ENCODE assay signal across 22 cellular contexts in the genomic region with DNA sequence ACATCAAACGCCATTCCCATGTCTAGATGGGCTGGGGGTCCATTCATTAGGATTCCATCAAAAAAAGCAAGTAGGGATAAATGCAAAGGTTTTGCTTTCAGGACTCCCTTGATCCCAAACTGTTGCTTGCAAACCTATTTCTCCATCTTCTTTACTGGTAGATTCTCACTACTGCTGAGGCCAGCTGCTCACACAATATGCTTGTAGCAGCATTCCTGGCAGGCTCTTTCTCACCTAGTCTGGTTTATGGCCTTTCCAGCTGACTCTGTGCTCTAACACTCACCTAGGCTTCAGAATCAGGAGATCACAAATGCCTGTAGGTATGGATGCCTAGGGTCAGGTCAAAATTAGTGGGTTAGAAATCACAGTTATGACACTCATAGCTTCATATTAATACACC.
A peak's percentile ranks its signal among the peaks of the same experiment; 100 is the strongest.
DNase-seq lines count a peak whose midpoint lies in the region; ATAC-seq lines count a peak whose summit lies in the region.
"Had no signal": no experiment of that assay in that cellular context is flagged by ENCODE, and none has a peak within 500 bp of the region (broad histone marks: within the 10 kb centered on the region; RNA-seq: fewer than 3 reads in every experiment).

No MANE protein-coding gene starts in this region.

- H3K9ac ChIP-seq in mesendoderm (ENCODE audit: low read length) = no peak overlapping the region
- H3K9ac ChIP-seq: BLaER1 had no signal

- H3K4me1 ChIP-seq in mesendoderm (ENCODE audit: control insufficient read depth, low read depth, low read length) = no peaks in the 10 kb centered on the region
- H3K4me1 ChIP-seq: BE2C, BLaER1 had no signal

- no peaks in the 10 kb centered on the region for H3K79me1 ChIP-seq in mesendoderm (ENCODE audit: low read length)

- H2BK15ac ChIP-seq in mesendoderm (replicated peaks; ENCODE audit: low read depth) = no peak overlapping the region

- H3K23ac ChIP-seq in mesendoderm (ENCODE audit: low read length) = no peak overlapping the region

- no peaks in the 10 kb centered on the region for H3K36me3 Mint-ChIP-seq in activated T-helper 1 cell treated with anti-CD3 and anti-CD28 coated beads, Interleukin-12 subunit alpha, Interleukin-12 subunit beta, Interleukin-2, Interleukin-4 antibody, amounts not matched to agents 30 ng/mL and 10 ng/mL and 1 ng/mL, durations not matched to agents 14 hours and 24 hours and 36 hours (ENCODE audit: low read depth)
- H3K36me3 Mint-ChIP-seq: CD14-positive monocyte; CD4-positive, alpha-beta memory T cell; CD4-positive, CD25-positive, alpha-beta regulatory T cell; CD8-positive, alpha-beta memory T cell had no signal

- H4K5ac ChIP-seq in mesendoderm (ENCODE audit: low read length) = no peak overlapping the region

- no peaks in the 10 kb centered on the region for H3K27me3 ChIP-seq in mesendoderm (ENCODE audit: insufficient read depth, low read length, poor library complexity)
- H3K27me3 ChIP-seq: BE2C, BLaER1 had no signal

- no peaks in the 10 kb centered on the region for H3K36me3 ChIP-seq in mesendoderm (ENCODE audit: control insufficient read depth, insufficient read depth, low read length)
- H3K36me3 ChIP-seq: BE2C, BLaER1 had no signal

- no peak overlapping the region for H3K4me2 ChIP-seq in mesendoderm (ENCODE audit: low read length)
- H3K4me2 ChIP-seq: BLaER1 had no signal

- intact Hi-C loops in activated T-helper 1 cell treated with anti-CD3 and anti-CD28 coated beads, Interleukin-12 subunit alpha, Interleukin-12 subunit beta, Interleukin-2, Interleukin-4 antibody, amounts not matched to agents 30 ng/mL and 10 ng/mL and 1 ng/mL, durations not matched to agents 14 hours and 24 hours and 36 hours (cut with micrococcal nuclease) = no loop called here

- peak overlapping the region; percentile 10 for H3K27ac Mint-ChIP-seq in activated T-helper 1 cell treated with anti-CD3 and anti-CD28 coated beads, Interleukin-12 subunit alpha, Interleukin-12 subunit beta, Interleukin-2, Interleukin-4 antibody, amounts not matched to agents 30 ng/mL and 10 ng/mL and 1 ng/mL, durations not matched to agents 14 hours and 24 hours and 36 hours
- H3K27ac Mint-ChIP-seq: CD14-positive monocyte; CD4-positive, alpha-beta memory T cell; CD8-positive, alpha-beta memory T cell had no signal

- no peak overlapping the region for H3K4me3 ChIP-seq in mesendoderm (ENCODE audit: low read length)
- H3K4me3 ChIP-seq: BLaER1 had no signal

- no peak overlapping the region for H3K27ac ChIP-seq in mesendoderm (ENCODE audit: low read depth, low read length)
- H3K27ac ChIP-seq: BLaER1 had no signal

- no peak overlapping the region for H4K8ac ChIP-seq in mesendoderm (ENCODE audit: low read depth, low read length)

- no peak for ATAC-seq in GM21360 (IDR thresholded peaks at IDR 0.05; ENCODE audit: unreplicated experiment)

- peaks cover 3% of the 10 kb centered on the region for H3K9me3 Mint-ChIP-seq in activated T-helper 1 cell treated with anti-CD3 and anti-CD28 coated beads, Interleukin-12 subunit alpha, Interleukin-12 subunit beta, Interleukin-2, Interleukin-4 antibody, amounts not matched to agents 30 ng/mL and 10 ng/mL and 1 ng/mL, durations not matched to agents 14 hours and 24 hours and 36 hours

- H3K4me1 Mint-ChIP-seq in activated T-helper 1 cell treated with anti-CD3 and anti-CD28 coated beads, Interleukin-12 subunit alpha, Interleukin-12 subunit beta, Interleukin-2, Interleukin-4 antibody, amounts not matched to agents 30 ng/mL and 10 ng/mL and 1 ng/mL, durations not matched to agents 14 hours and 24 hours and 36 hours (ENCODE audit: low read depth) = no peaks in the 10 kb centered on the region
- H3K4me1 Mint-ChIP-seq: CD14-positive monocyte; CD4-positive, alpha-beta memory T cell; CD4-positive, CD25-positive, alpha-beta regulatory T cell; CD8-positive, alpha-beta memory T cell had no signal

- no peak overlapping the region for H3K18ac ChIP-seq in mesendoderm (ENCODE audit: low read length)

- no peak overlapping the region for H3K56ac ChIP-seq in mesendoderm (ENCODE audit: low read length)

- H2BK5ac ChIP-seq in mesendoderm (ENCODE audit: low read length) = no peak overlapping the region

- no peaks in the 10 kb centered on the region for H3K27me3 Mint-ChIP-seq in activated T-helper 1 cell treated with anti-CD3 and anti-CD28 coated beads, Interleukin-12 subunit alpha, Interleukin-12 subunit beta, Interleukin-2, Interleukin-4 antibody, amounts not matched to agents 30 ng/mL and 10 ng/mL and 1 ng/mL, durations not matched to agents 14 hours and 24 hours and 36 hours (ENCODE audit: insufficient read depth)
- H3K27me3 Mint-ChIP-seq: CD4-positive, alpha-beta memory T cell; CD4-positive, CD25-positive, alpha-beta regulatory T cell; CD8-positive, alpha-beta memory T cell had no signal

- in situ Hi-C loops in G401 (cut with HindIII; ENCODE audit: low sequenced_read_pairs) = no loop called here

- WGBS in mesendoderm (ENCODE audit: extremely low coverage, insufficient coverage, low lambda C conversion rate) = no CpG with 5 or more reads among the region's 1 CpG

- no peak overlapping the region for H2AK5ac ChIP-seq in mesendoderm (ENCODE audit: low read length)

- peak; percentile 96 for DNase-seq in G401 (ENCODE audit: low spot score)
- DNase-seq in activated T-helper 1 cell treated with anti-CD3 and anti-CD28 coated beads, Interleukin-12 subunit alpha, Interleukin-12 subunit beta, Interleukin-2, Interleukin-4 antibody, amounts not matched to agents 30 ng/mL and 10 ng/mL and 1 ng/mL, durations not matched to agents 14 hours and 24 hours and 36 hours (ENCODE audit: low spot score) = no peak
- peak; percentile 55 to 86 for DNase-seq in cerebellar nuclear complex (lab: John Stamatoyannopoulos, UW)
- peak; percentile 21 for DNase-seq in mesendoderm
- no peak for DNase-seq in NCI-H526 (lab: John Stamatoyannopoulos, UW)
- DNase-seq in SHP77 (lab: John Stamatoyannopoulos, UW) = no peak
- DNase-seq: 8988T; ACHN; BE2C; CD4-positive, alpha-beta memory T cell; CD4-positive, CD25-positive, alpha-beta regulatory T cell; CD8-positive, alpha-beta memory T cell; COR-L47; DMS153; DMS53; DMS79; DND-41; EL; GF-D8 had no signal

- H3K79me2 ChIP-seq in mesendoderm (ENCODE audit: control insufficient read depth, insufficient read depth, low read length) = no peaks in the 10 kb centered on the region

- H2BK120ac ChIP-seq in mesendoderm (ENCODE audit: low read depth, low read length) = no peak overlapping the region

- H3K4me3 Mint-ChIP-seq in activated T-helper 1 cell treated with anti-CD3 and anti-CD28 coated beads, Interleukin-12 subunit alpha, Interleukin-12 subunit beta, Interleukin-2, Interleukin-4 antibody, amounts not matched to agents 30 ng/mL and 10 ng/mL and 1 ng/mL, durations not matched to agents 14 hours and 24 hours and 36 hours = no peak overlapping the region
- H3K4me3 Mint-ChIP-seq: CD14-positive monocyte; CD4-positive, alpha-beta memory T cell; CD4-positive, CD25-positive, alpha-beta regulatory T cell; CD8-positive, alpha-beta memory T cell had no signal

- H3K4ac ChIP-seq in mesendoderm (ENCODE audit: low read depth, low read length) = no peak overlapping the region

Comparison
In these comparisons a context has a peak if more than half of its experiments do, and no peak if none do; other contexts are left out.
1. DNase-seq: peak in G401 (single experiment), cerebellar nuclear complex (2 of 2) and mesendoderm (single experiment); none in activated T-helper 1 cell treated with anti-CD3 and anti-CD28 coated beads, Interleukin-12 subunit alpha, Interleukin-12 subunit beta, Interleukin-2, Interleukin-4 antibody, amounts not matched to agents 30 ng/mL and 10 ng/mL and 1 ng/mL, durations not matched to agents 14 hours and 24 hours and 36 hours (single experiment), NCI-H526 (0 of 2) and SHP77 (0 of 2).